11 cellular contexts compared by ENCODE assay signal in genomic region chr7:94396606-94397005, GRCh38. TPM values are rescaled to one million over a fixed set of nuclear protein-coding genes. Genes with fewer than 3 reads are reported as not detected.
DNase-seq lines count a peak whose midpoint lies in the region; ATAC-seq and TF ChIP-seq lines count a peak whose summit lies in the region.
"Had no signal": no experiment of that assay in that cellular context is flagged by ENCODE, and none has a peak within 500 bp of the region (broad histone marks: within the 10 kb centered on the region; RNA-seq: fewer than 3 reads in every experiment).

No MANE protein-coding gene starts in this region.

- H3K36me3 ChIP-seq in gastrocnemius medialis = no peaks in the 10 kb centered on the region

- intact Hi-C loops in gastrocnemius medialis (cut with DNase I; ENCODE audit: low total_unique reads) = no loop called here
- intact Hi-C loops in activated CD4-positive, alpha-beta T cell treated with anti-CD3 and anti-CD28 coated beads, Interleukin-2, amount 10 ng/mL, durations not matched to agents 24 days and 14 days (cut with micrococcal nuclease) = loop anchor here (5.0 to 10.0 kb wide), 3 partner anchors 222 to 1149 kb away; no protein-coding TSS in a partner anchor

- POLR2A ChIA-PET in activated CD4-positive, alpha-beta memory T cell treated with anti-CD3 and anti-CD28 coated beads, Interleukin-2, amount 10 ng/mL, durations not matched to agents 7 days and 5 days (lab: Charles Lee) = no interaction called here

- peaks cover 27% of the 10 kb centered on the region for H3K4me1 Mint-ChIP-seq in activated CD4-positive, alpha-beta T cell treated with anti-CD3 and anti-CD28 coated beads, Interleukin-2, amount 10 ng/mL, durations not matched to agents 24 days and 14 days
- peaks cover 8% of the 10 kb centered on the region for H3K4me1 Mint-ChIP-seq in activated CD4-positive, alpha-beta memory T cell treated with anti-CD3 and anti-CD28 coated beads, Interleukin-2, amount 10 ng/mL, durations not matched to agents 7 days and 5 days

- in situ Hi-C loops in gastrocnemius medialis (cut with MboI; ENCODE audit: low sequenced_read_pairs in 4 of 4) = loop anchor here in 3 of 4 donors (5.0 to 10.0 kb wide), 2 partner anchors 99 to 102 kb away; no protein-coding TSS in a partner anchor

- CTCF ChIA-PET in activated CD4-positive, alpha-beta memory T cell treated with anti-CD3 and anti-CD28 coated beads, Interleukin-2, amount 10 ng/mL, durations not matched to agents 7 days and 5 days (lab: Charles Lee) = no interaction called here

- no peak for TF ChIP-seq POLR2A in gastrocnemius medialis (IDR thresholded peaks at IDR 0.05)

- no peaks in the 10 kb centered on the region for H3K9me3 Mint-ChIP-seq in activated CD4-positive, alpha-beta T cell treated with anti-CD3 and anti-CD28 coated beads, Interleukin-2, amount 10 ng/mL, durations not matched to agents 24 days and 14 days
- H3K9me3 Mint-ChIP-seq in activated CD4-positive, alpha-beta memory T cell treated with anti-CD3 and anti-CD28 coated beads, Interleukin-2, amount 10 ng/mL, durations not matched to agents 7 days and 5 days = no peaks in the 10 kb centered on the region

- peak overlapping the region; percentile 96 for H3K4me3 ChIP-seq in fibroblast of pulmonary artery (replicated peaks; ENCODE audit: low read depth, low read length)
- H3K4me3 ChIP-seq in gastrocnemius medialis = peak overlapping the region; percentile 44 to 55 (median 54)

- no peak overlapping the region for H3K4me3 Mint-ChIP-seq in activated CD4-positive, alpha-beta T cell treated with anti-CD3 and anti-CD28 coated beads, Interleukin-2, amount 10 ng/mL, durations not matched to agents 24 days and 14 days
- H3K4me3 Mint-ChIP-seq in activated CD4-positive, alpha-beta memory T cell treated with anti-CD3 and anti-CD28 coated beads, Interleukin-2, amount 10 ng/mL, durations not matched to agents 7 days and 5 days = no peak overlapping the region

- H3K27me3 ChIP-seq in gastrocnemius medialis = peaks cover 14 to 39% (median 16%) of the 10 kb centered on the region in 3 donors

- ATAC-seq in gastrocnemius medialis (peak in 1 of 2 donors; percentile 32), HG02840 (IDR thresholded peaks at IDR 0.05; ENCODE audit: low FRiP score, unreplicated experiment) (no peak)

- no peaks in the 10 kb centered on the region for H3K36me3 Mint-ChIP-seq in activated CD4-positive, alpha-beta T cell treated with anti-CD3 and anti-CD28 coated beads, Interleukin-2, amount 10 ng/mL, durations not matched to agents 24 days and 14 days (ENCODE audit: low read depth)
- H3K36me3 Mint-ChIP-seq in activated CD4-positive, alpha-beta memory T cell treated with anti-CD3 and anti-CD28 coated beads, Interleukin-2, amount 10 ng/mL, durations not matched to agents 7 days and 5 days (ENCODE audit: low read depth) = no peaks in the 10 kb centered on the region

- no peak overlapping the region for H3K27ac Mint-ChIP-seq in activated CD4-positive, alpha-beta T cell treated with anti-CD3 and anti-CD28 coated beads, Interleukin-2, amount 10 ng/mL, durations not matched to agents 24 days and 14 days
- H3K27ac Mint-ChIP-seq in activated CD4-positive, alpha-beta memory T cell treated with anti-CD3 and anti-CD28 coated beads, Interleukin-2, amount 10 ng/mL, durations not matched to agents 7 days and 5 days = no peak overlapping the region

- H3K27ac ChIP-seq in gastrocnemius medialis = peak overlapping the region; percentile 61 to 75 (median 67)

- H3K4me1 ChIP-seq in gastrocnemius medialis = peaks cover 0 to 5% of the 10 kb centered on the region in 2 donors

- no peaks in the 10 kb centered on the region for H3K9me3 ChIP-seq in gastrocnemius medialis

- peaks cover 6% of the 10 kb centered on the region for H3K27me3 Mint-ChIP-seq in activated CD4-positive, alpha-beta T cell treated with anti-CD3 and anti-CD28 coated beads, Interleukin-2, amount 10 ng/mL, durations not matched to agents 24 days and 14 days
- peaks cover 28% of the 10 kb centered on the region for H3K27me3 Mint-ChIP-seq in activated CD4-positive, alpha-beta memory T cell treated with anti-CD3 and anti-CD28 coated beads, Interleukin-2, amount 10 ng/mL, durations not matched to agents 7 days and 5 days

- DNase-seq in EH (ENCODE audit: low read depth) (peak; percentile 79), NOMO-1 treated with dmso at 0.1 percent for 144 hours (lab: John Stamatoyannopoulos, UW; ENCODE audit: unreplicated experiment) (peak; percentile 32), fibroblast of pulmonary artery (ENCODE audit: low read depth) (peak; percentile 51), gastrocnemius medialis (no peak), NAMALWA (ENCODE audit: low spot score) (no peak)
- no peak for DNase-seq in activated CD4-positive, alpha-beta T cell treated with anti-CD3 and anti-CD28 coated beads, Interleukin-2, amount 10 ng/mL, durations not matched to agents 24 days and 14 days
- no peak for DNase-seq in activated CD4-positive, alpha-beta memory T cell treated with anti-CD3 and anti-CD28 coated beads, Interleukin-2, amount 10 ng/mL, durations not matched to agents 7 days and 5 days
- DNase-seq: COR-L47, NCI-H1436 treated with DMSO at 0.1 percent for 48 hours, SIG-M5 had no signal

- TF ChIP-seq CTCF in fibroblast of pulmonary artery (IDR thresholded peaks at IDR 0.05; ENCODE audit: low read length, missing control alignments) (no peak), gastrocnemius medialis (IDR thresholded peaks at IDR 0.05 in 4 of 5, conservative IDR thresholded peaks at IDR 0.05 in 1 of 5) (no peak)

RNA-seq across cellular contexts. Expression of gene COL1A2, which starts 1.9 kb away (rescaled TPM):
- 10 to 100 TPM; 11.2 to 43.6 (median 18.7) TPM for total RNA-seq in gastrocnemius medialis
- 6.0 and 6.5 TPM in 2 replicates for total RNA-seq in activated CD4-positive, alpha-beta T cell treated with anti-CD3 and anti-CD28 coated beads, Interleukin-2, amount 10 ng/mL, durations not matched to agents 24 days and 14 days
- under 1 TPM in 1 of 2 experiments, not detected in 1; 0.08 TPM for total RNA-seq in activated CD4-positive, alpha-beta memory T cell treated with anti-CD3 and anti-CD28 coated beads, Interleukin-2, amount 10 ng/mL, durations not matched to agents 7 days and 5 days

Comparison
In these comparisons a context has a peak if more than half of its experiments do, and no peak if none do; other contexts are left out.
1. DNase-seq: peak in EH (single experiment), NOMO-1 treated with dmso at 0.1 percent for 144 hours (single experiment) and fibroblast of pulmonary artery (single experiment); none in gastrocnemius medialis (0 of 2), activated CD4-positive, alpha-beta T cell treated with anti-CD3 and anti-CD28 coated beads, Interleukin-2, amount 10 ng/mL, durations not matched to agents 24 days and 14 days (single experiment), activated CD4-positive, alpha-beta memory T cell treated with anti-CD3 and anti-CD28 coated beads, Interleukin-2, amount 10 ng/mL, durations not matched to agents 7 days and 5 days (single experiment) and NAMALWA (single experiment).